In genomic region chr21:42974832-42975820, GRCh38 we compare ENCODE assay signal across 8 cellular contexts. TPM values are rescaled to one million over a fixed set of nuclear protein-coding genes. Genes with fewer than 3 reads are reported as not detected.
DNase-seq lines count a peak whose midpoint lies in the region; ATAC-seq and TF ChIP-seq lines count a peak whose summit lies in the region.

No MANE protein-coding gene starts in this region.

- TSS peak; percentile 84 for BruUV-seq in mammary epithelial cell (replicated peaks; lab: Mats Ljungman, UMichigan)

- peak; percentile 11 for ATAC-seq in HG02870 (IDR thresholded peaks at IDR 0.05; ENCODE audit: unreplicated experiment)

- in situ Hi-C loops in mammary epithelial cell (cut with MboI; ENCODE audit: low sequenced_read_pairs in 2 of 2) = loop anchor here in 1 of 2 donors (10.0 kb wide), 1 partner anchor 50 kb away; the partner anchor contains the start of gene ERVH48-1

- H3K27me3 ChIP-seq in mammary epithelial cell (ENCODE audit: insufficient read depth, low read length) = no peaks in the 10 kb centered on the region

- TF ChIP-seq CTCF in VCaP (conservative IDR thresholded peaks at IDR 0.05) = no peak
- TF ChIP-seq CTCF in mammary epithelial cell (conservative IDR thresholded peaks at IDR 0.05 in 1 of 2, IDR thresholded peaks at IDR 0.05 in 1 of 2; ENCODE audit: extremely low read depth in 1 of 2, insufficient read depth in 1 of 2, low read depth in 1 of 2, low read length in 2 of 2) = no peak

- CTCF ChIA-PET in mammary epithelial cell (lab: Charles Lee; ENCODE audit: low non-redundant PET) = no interaction called here

- peak overlapping the region; percentile 90 for H2AFZ ChIP-seq in mammary epithelial cell (ENCODE audit: low read depth, low read length)

- H3K27ac ChIP-seq in VCaP (peak overlapping the region; percentile 100), mammary epithelial cell (ENCODE audit: insufficient read depth, low read depth, low read length) (peak overlapping the region; percentile 86)

- H3K4me2 ChIP-seq in mammary epithelial cell (ENCODE audit: insufficient read depth, low read depth, low read length) = peak overlapping the region; percentile 92

- DNase-seq in NCI-H82 (lab: John Stamatoyannopoulos, UW) (peak; percentile 82), NCI-H82 treated with DMSO at 0.1 percent for 48 hours (lab: John Stamatoyannopoulos, UW; ENCODE audit: unreplicated experiment) (no peak), NCI-H1930 (lab: John Stamatoyannopoulos, UW) (peak; percentile 64 to 76), mammary epithelial cell (peak; percentile 46), inferior parietal cortex (ENCODE audit: extremely low spot score) (peak; percentile 44)
- peak; percentile 73 for DNase-seq in stimulated activated CD4-positive, alpha-beta T cell treated with anti-CD3 and anti-CD28 coated beads, Interleukin-12 subunit alpha, Interleukin-12 subunit beta, amount 100 ng/mL, for 4 hours

- no peaks in the 10 kb centered on the region for H3K9me3 ChIP-seq in mammary epithelial cell (replicated peaks; ENCODE audit: insufficient read depth, low read length)

- peak overlapping the region; percentile 96 for H3K9ac ChIP-seq in mammary epithelial cell (ENCODE audit: insufficient read depth, low read length)

- intact Hi-C loops in mammary epithelial cell (cut with micrococcal nuclease) = loop anchor here (1.0 kb wide), 3 partner anchors 20 to 51 kb away; no protein-coding TSS in a partner anchor

- peaks cover 48% of the 10 kb centered on the region for H3K79me2 ChIP-seq in mammary epithelial cell (ENCODE audit: insufficient read depth, low read length)

- dilution Hi-C loops in mammary epithelial cell (cut with HindIII; ENCODE audit: low sequenced_read_pairs) = no loop called here

- no peaks in the 10 kb centered on the region for H4K20me1 ChIP-seq in mammary epithelial cell (ENCODE audit: insufficient read depth, low read length)

- H3K4me3 ChIP-seq in mammary epithelial cell (replicated peaks in 1 of 3; ENCODE audit: insufficient read depth in 1 of 3, low read depth in 2 of 3, low read length in 3 of 3) = peak overlapping the region; percentile 84 to 91 (median 90)

- peaks cover 4% of the 10 kb centered on the region for H3K36me3 ChIP-seq in mammary epithelial cell (ENCODE audit: insufficient read depth, low read length)

- peaks cover 17% of the 10 kb centered on the region for H3K4me1 ChIP-seq in mammary epithelial cell (ENCODE audit: insufficient read depth, low read length)

- WGBS in mammary epithelial cell (ENCODE audit: low coverage, missing lambda C conversion rate) = 3% methylated on average over 13 of the region's 125 CpGs

RNA-seq across cellular contexts. Expression of gene PKNOX1, which starts 0.8 kb away (rescaled TPM):
- total RNA-seq in mammary epithelial cell = 10 to 100 TPM; 13.3 to 18.3 TPM
- polyA plus RNA-seq in mammary epithelial cell = 21.1 TPM
- 21.9 TPM for polyA minus RNA-seq in mammary epithelial cell

RNA-seq across cellular contexts. Expression of gene ERVH48-1, which starts 49.7 kb away (rescaled TPM):
- total RNA-seq in mammary epithelial cell = not detected
- not detected for polyA plus RNA-seq in mammary epithelial cell
- not detected for polyA minus RNA-seq in mammary epithelial cell
